17 cellular contexts compared by ENCODE assay signal in the genomic region with DNA sequence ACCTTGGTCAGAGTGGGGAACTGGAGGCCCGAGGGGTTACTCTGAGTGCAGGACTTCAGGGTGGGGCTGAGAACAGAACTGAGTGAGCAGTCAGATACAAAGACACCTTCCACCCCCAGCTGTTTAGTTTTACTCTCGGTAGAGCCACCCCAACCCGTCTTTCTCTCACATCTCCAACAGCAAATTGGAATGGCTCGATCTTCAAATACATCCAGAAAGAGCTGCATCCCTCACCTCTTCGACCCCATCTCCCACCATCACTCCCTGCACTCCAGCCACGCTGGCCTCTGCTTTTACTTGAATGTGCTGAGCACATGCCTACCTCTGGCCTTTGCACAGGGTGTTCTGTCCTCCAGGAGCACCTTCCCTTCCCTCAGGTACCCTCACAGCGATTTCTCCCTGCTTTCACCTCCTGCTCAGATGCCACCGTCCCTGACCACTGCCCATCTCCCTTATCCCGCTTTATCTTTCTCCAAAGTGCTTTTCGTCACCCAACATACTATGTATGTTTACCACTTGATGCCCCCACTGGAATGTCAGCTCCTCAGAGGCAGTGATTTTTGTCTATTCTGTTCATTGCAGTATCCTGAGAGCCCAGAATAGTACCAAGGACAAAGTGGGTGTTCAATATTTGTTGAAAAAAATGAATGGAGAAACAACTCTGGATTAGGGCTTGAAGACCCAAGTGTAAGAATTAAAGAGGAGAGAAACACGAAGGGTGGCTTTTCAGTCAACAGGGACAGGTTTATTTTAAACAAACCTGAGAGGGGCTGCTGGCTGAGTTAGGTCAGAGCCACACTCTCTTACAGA. TPM values are rescaled to one million over a fixed set of nuclear protein-coding genes. Genes with fewer than 3 reads are reported as not detected.
A peak's percentile ranks its signal among the peaks of the same experiment; 100 is the strongest.
DNase-seq lines count a peak whose midpoint lies in the region; ATAC-seq, FAIRE-seq and TF ChIP-seq lines count a peak whose summit lies in the region.
"Had no signal": no experiment of that assay in that cellular context is flagged by ENCODE, and none has a peak within 500 bp of the region (broad histone marks: within the 10 kb centered on the region; RNA-seq: fewer than 3 reads in every experiment).

No MANE protein-coding gene starts in this region.

- no peaks in the 10 kb centered on the region for H4K20me1 ChIP-seq in K562 (replicated peaks; ENCODE audit: control insufficient read depth, insufficient read depth, low read length)

- H3K36me3 ChIP-seq in K562 (ENCODE audit: control insufficient read depth, insufficient read depth, low read length) (peaks cover 73% of the 10 kb centered on the region), brain microvascular endothelial cell (replicated peaks) (no peaks in the 10 kb centered on the region)

- TF ChIP-seq POLR2A in K562 (conservative IDR thresholded peaks at IDR 0.05): no peak

- no peak overlapping the region for H2AFZ ChIP-seq in K562 (ENCODE audit: low read depth, low read length)

- peaks cover 33% of the 10 kb centered on the region for H3K9me3 ChIP-seq in K562 (replicated peaks; ENCODE audit: control insufficient read depth, insufficient read depth, low read depth, low read length)

- H3K9ac ChIP-seq in K562 (ENCODE audit: insufficient read depth in 1 of 2, low read depth in 2 of 2, low read length in 2 of 2): no peak overlapping the region

- WGBS in K562 (ENCODE audit: insufficient coverage, low coverage, missing lambda C conversion rate): 93% methylated on average over 11 of the region's 11 CpGs

- no peaks in the 10 kb centered on the region for H3K27me3 Mint-ChIP-seq in activated CD8-positive, alpha-beta memory T cell treated with anti-CD3 and anti-CD28 coated beads, Interleukin-2, amount 10 ng/mL, durations not matched to agents 7 days and 5 days
- no peaks in the 10 kb centered on the region for H3K27me3 Mint-ChIP-seq in progenitor cell of endocrine pancreas
- H3K27me3 Mint-ChIP-seq: CD4-positive, alpha-beta T cell had no signal

- no peaks in the 10 kb centered on the region for H3K9me3 Mint-ChIP-seq in activated CD8-positive, alpha-beta memory T cell treated with anti-CD3 and anti-CD28 coated beads, Interleukin-2, amount 10 ng/mL, durations not matched to agents 7 days and 5 days (ENCODE audit: low read depth)
- H3K9me3 Mint-ChIP-seq in progenitor cell of endocrine pancreas (ENCODE audit: low read depth): no peaks in the 10 kb centered on the region
- H3K9me3 Mint-ChIP-seq: CD4-positive, alpha-beta T cell had no signal

- no peak for TF ChIP-seq EP300 in K562 (IDR thresholded peaks at IDR 0.05; ENCODE audit: low read length)

- FAIRE-seq in K562 (lab: Jason Lieb, UNC): no peak
- FAIRE-seq: GM18507 had no signal

- intact Hi-C loops in K562 (cut with micrococcal nuclease): loop anchor here (10.0 kb wide), 1 partner anchor 466 kb away; no protein-coding TSS in a partner anchor

- peaks cover 15% of the 10 kb centered on the region for H3K36me3 Mint-ChIP-seq in activated CD8-positive, alpha-beta memory T cell treated with anti-CD3 and anti-CD28 coated beads, Interleukin-2, amount 10 ng/mL, durations not matched to agents 7 days and 5 days
- H3K36me3 Mint-ChIP-seq in progenitor cell of endocrine pancreas (ENCODE audit: insufficient read depth): peaks cover 13% of the 10 kb centered on the region

- H3K27me3 ChIP-seq in K562 (ENCODE audit: control insufficient read depth in 2 of 2, insufficient read depth in 2 of 2, low read length in 2 of 2): no peaks in the 10 kb centered on the region
- H3K27me3 ChIP-seq in brain microvascular endothelial cell (replicated peaks): no peaks in the 10 kb centered on the region

- H3K4me1 Mint-ChIP-seq in activated CD8-positive, alpha-beta memory T cell treated with anti-CD3 and anti-CD28 coated beads, Interleukin-2, amount 10 ng/mL, durations not matched to agents 7 days and 5 days: peaks cover 32% of the 10 kb centered on the region
- H3K4me1 Mint-ChIP-seq in progenitor cell of endocrine pancreas (ENCODE audit: low read depth): peaks cover 11% of the 10 kb centered on the region

- in situ Hi-C loops in K562 (cut with MboI) (loop anchor here (5.0 kb wide), 1 partner anchor 223 kb away; no protein-coding TSS in a partner anchor), brain microvascular endothelial cell (cut with HindIII; ENCODE audit: low pct_ligation_motif_present, low sequenced_read_pairs) (no loop called here)

- ATAC-seq in activated CD8-positive, alpha-beta memory T cell treated with anti-CD3 and anti-CD28 coated beads, Interleukin-2, amount 10 ng/mL, durations not matched to agents 7 days and 5 days: no peak
- ATAC-seq in K562: no peak

- no peak overlapping the region for H3K4me3 Mint-ChIP-seq in activated CD8-positive, alpha-beta memory T cell treated with anti-CD3 and anti-CD28 coated beads, Interleukin-2, amount 10 ng/mL, durations not matched to agents 7 days and 5 days
- no peak overlapping the region for H3K4me3 Mint-ChIP-seq in progenitor cell of endocrine pancreas (ENCODE audit: low read depth)
- H3K4me3 Mint-ChIP-seq: CD4-positive, alpha-beta T cell; H9 had no signal

- H3K4me1 ChIP-seq in K562 (replicated peaks in 1 of 2; ENCODE audit: control insufficient read depth in 2 of 2, insufficient read depth in 2 of 2, low read length in 2 of 2): peaks cover 22 to 29% of the 10 kb centered on the region in 2 experiments; a peak in 4 of 5 replicates

- H3K4me3 ChIP-seq in K562: no peak overlapping the region
- H3K4me3 ChIP-seq in brain microvascular endothelial cell (ENCODE audit: low read depth, low read length): no peak overlapping the region

- peak overlapping the region; percentile 9 for H3K27ac Mint-ChIP-seq in activated CD8-positive, alpha-beta memory T cell treated with anti-CD3 and anti-CD28 coated beads, Interleukin-2, amount 10 ng/mL, durations not matched to agents 7 days and 5 days
- peak overlapping the region; percentile 5 for H3K27ac Mint-ChIP-seq in progenitor cell of endocrine pancreas
- H3K27ac Mint-ChIP-seq: CD4-positive, alpha-beta T cell had no signal

- 0 out of 3 replicates have a peak overlapping the region, but pooled peaks have one; percentile 6 for H3K27ac ChIP-seq in K562 (ENCODE audit: extremely low read depth, low read depth, low read length)
- no peak overlapping the region for H3K27ac ChIP-seq in brain microvascular endothelial cell
- no peak overlapping the region for H3K27ac ChIP-seq in substantia nigra (ENCODE audit: low read depth, low read length, poor library complexity, severe bottlenecking)

- 0 out of 4 replicates have a peak, but pooled peaks of 1 of the 2 experiments have one; percentile 5 for TF ChIP-seq RAD21 in K562 (CRISPR knock-in tag; conservative IDR thresholded peaks at IDR 0.05 in 1 of 2, IDR thresholded peaks at IDR 0.05 in 1 of 2)

- no peak overlapping the region for H3K4me2 ChIP-seq in K562 (ENCODE audit: insufficient read depth, low read length)

- CTCF ChIA-PET in activated CD8-positive, alpha-beta memory T cell treated with anti-CD3 and anti-CD28 coated beads, Interleukin-2, amount 10 ng/mL, durations not matched to agents 7 days and 5 days (lab: Charles Lee): interaction anchor here (1.9 kb wide), 1 partner anchor 224 kb away, joined by 4 read pairs; no protein-coding TSS in a partner anchor
- CTCF ChIA-PET in K562 (lab: Yijun Ruan, JAX; ENCODE audit: low intra/inter-chr PET ratio): no interaction called here

- peak; percentile 37 for DNase-seq in activated CD8-positive, alpha-beta memory T cell treated with anti-CD3 and anti-CD28 coated beads, Interleukin-2, amount 10 ng/mL, durations not matched to agents 7 days and 5 days
- no peak for DNase-seq in activated CD8-positive, alpha-beta memory T cell treated with anti-CD3 and anti-CD28 coated beads, Interleukin-2, amount 50 U/mL, for 4 hours
- DNase-seq in GM20000 (ENCODE audit: low spot score) (peak; percentile 2), K562 (ENCODE audit: extremely low read depth in 1 of 4, low spot score in 3 of 4) (peak in 1 of 4 experiments; percentile 11), progenitor cell of endocrine pancreas (ENCODE audit: low spot score, unreplicated experiment) (no peak), brain microvascular endothelial cell (no peak), Ammon's horn (ENCODE audit: low spot score) (no peak), substantia nigra (lab: John Stamatoyannopoulos, UW) (no peak)
- DNase-seq: Calu3; CD4-positive, alpha-beta T cell; H9; Karpas-422; NCI-H1436; NCI-H2081 treated with DMSO at 0.1 percent for 48 hours; NCI-H2227 treated with DMSO at 0.1 percent for 48 hours; NCI-H526 had no signal

- no peaks in the 10 kb centered on the region for H3K9me1 ChIP-seq in K562 (ENCODE audit: control insufficient read depth, insufficient read depth, low read length)

- H3K79me2 ChIP-seq in K562 (ENCODE audit: control insufficient read depth, insufficient read depth, low read length): peaks cover 80% of the 10 kb centered on the region

- TF ChIP-seq CTCF in GM20000 (IDR thresholded peaks at IDR 0.05; ENCODE audit: extremely low read depth, missing control alignments) (no peak), K562 (IDR thresholded peaks at IDR 0.05 in 2 of 3, conservative IDR thresholded peaks at IDR 0.05 in 1 of 3; ENCODE audit: insufficient read depth in 2 of 3, low read depth in 1 of 3, low read length in 3 of 3) (no peak), progenitor cell of endocrine pancreas (IDR thresholded peaks at IDR 0.05; ENCODE audit: unreplicated experiment) (no peak), brain microvascular endothelial cell (IDR thresholded peaks at IDR 0.05; ENCODE audit: low read depth, low read length, missing control alignments) (no peak)

- no TSS peak for BruUV-seq in K562 (replicated peaks; lab: Mats Ljungman, UMichigan)

- POLR2A ChIA-PET in K562 (lab: Yijun Ruan, JAX): interaction anchor here (0.6 to 1.3 kb wide), 6 partner anchors 9 to 220 kb away, joined by 3 to 4 read pairs (median 3); partner anchors contain the start of genes LSM3 and XPC

RNA-seq across cellular contexts. Expression of gene CHCHD4, which starts 4.4 kb away (rescaled TPM):
- 10 to 100 TPM; 15.2 to 19.7 TPM for total RNA-seq in activated CD8-positive, alpha-beta memory T cell treated with anti-CD3 and anti-CD28 coated beads, Interleukin-2, amount 10 ng/mL, durations not matched to agents 7 days and 5 days
- 8.4 and 13.9 TPM in 2 replicates for total RNA-seq in K562 (2011; cell fraction: chromatin; rRNA removed; ENCODE audit: low replicate concordance)
- total RNA-seq in K562 (2011; cell fraction: nucleolus; rRNA removed): 7.5 and 9.3 TPM in 2 replicates
- 11.0 and 15.7 TPM in 2 replicates for total RNA-seq in K562 (2011; cell fraction: nucleoplasm; rRNA removed)
- total RNA-seq in K562 (2014; rRNA removed) (70.9 and 77.2 TPM in 2 replicates), K562 (2014; rRNA removed; fragmentation: Illumina TruSeq; extraction: Trizol) (70.9 and 79.2 TPM in 2 replicates), K562 (2015; rRNA removed; fragmentation: Illumina TruSeq; extraction: Trizol) (56.5 and 61.2 TPM in 2 replicates), K562 (2021) (53.5 and 55.4 TPM in 2 replicates), progenitor cell of endocrine pancreas (10.8 and 12.7 TPM in 2 replicates)
- polyA plus RNA-seq in K562 (2011; rRNA removed) (46.2 and 68.4 TPM in 2 replicates), K562 (2014; fragmentation: Illumina TruSeq; extraction: Trizol) (89.0 and 105 TPM in 2 replicates), K562 (2014; fragmentation: Nextera tagmentation; extraction: Ambion mirVana) (100 to 1,000 TPM; 152 to 225 TPM), K562 (2014; rRNA removed) (81.3 and 81.7 TPM in 2 replicates)
- polyA plus RNA-seq in K562 (2011; cell fraction: cytosol; rRNA removed): 27.7 and 40.4 TPM in 2 replicates
- polyA plus RNA-seq in K562 (2011; cell fraction: nucleus; rRNA removed): 15.4 and 19.6 TPM in 2 replicates
- polyA plus RNA-seq in K562 (2012): 32.4 and 47.1 TPM in 2 replicates
- polyA minus RNA-seq in K562 (2011; rRNA and poly(A)+ RNA removed): 48.2 and 54.4 TPM in 2 replicates
- polyA minus RNA-seq in K562 (2011; cell fraction: cytosol; rRNA and poly(A)+ RNA removed): 19.5 and 24.8 TPM in 2 replicates
- 6.1 and 12.2 TPM in 2 replicates for polyA minus RNA-seq in K562 (2011; cell fraction: nucleus; rRNA and poly(A)+ RNA removed)

RNA-seq across cellular contexts. Expression of gene TMEM43, which starts 4.5 kb away (rescaled TPM):
- total RNA-seq in activated CD8-positive, alpha-beta memory T cell treated with anti-CD3 and anti-CD28 coated beads, Interleukin-2, amount 10 ng/mL, durations not matched to agents 7 days and 5 days: 10 to 100 TPM; 27.6 to 31.8 TPM
- 45.4 and 56.1 TPM in 2 replicates for total RNA-seq in K562 (2011; cell fraction: chromatin; rRNA removed; ENCODE audit: low replicate concordance)
- total RNA-seq in K562 (2011; cell fraction: nucleolus; rRNA removed): 65.7 and 72.4 TPM in 2 replicates
- 57.3 and 58.4 TPM in 2 replicates for total RNA-seq in K562 (2011; cell fraction: nucleoplasm; rRNA removed)
- total RNA-seq in K562 (2014; rRNA removed) (35.0 and 49.2 TPM in 2 replicates), K562 (2014; rRNA removed; fragmentation: Illumina TruSeq; extraction: Trizol) (32.9 and 35.7 TPM in 2 replicates), K562 (2015; rRNA removed; fragmentation: Illumina TruSeq; extraction: Trizol) (41.1 and 42.9 TPM in 2 replicates), K562 (2021) (38.9 and 39.7 TPM in 2 replicates), progenitor cell of endocrine pancreas (38.2 and 40.0 TPM in 2 replicates)
- polyA plus RNA-seq in K562 (2011; rRNA removed) (41.9 and 50.8 TPM in 2 replicates), K562 (2014; fragmentation: Illumina TruSeq; extraction: Trizol) (41.5 and 46.1 TPM in 2 replicates), K562 (2014; fragmentation: Nextera tagmentation; extraction: Ambion mirVana) (10 to 100 TPM; 16.7 to 29.4 TPM), K562 (2014; rRNA removed) (32.7 and 37.5 TPM in 2 replicates)
- 46.0 and 54.1 TPM in 2 replicates for polyA plus RNA-seq in K562 (2011; cell fraction: cytosol; rRNA removed)
- 73.1 and 80.6 TPM in 2 replicates for polyA plus RNA-seq in K562 (2011; cell fraction: nucleus; rRNA removed)
- polyA plus RNA-seq in K562 (2012): 32.9 and 33.9 TPM in 2 replicates
- 32.4 and 38.1 TPM in 2 replicates for polyA minus RNA-seq in K562 (2011; rRNA and poly(A)+ RNA removed)
- polyA minus RNA-seq in K562 (2011; cell fraction: cytosol; rRNA and poly(A)+ RNA removed): 21.2 TPM in 2 replicates
- 17.1 and 22.2 TPM in 2 replicates for polyA minus RNA-seq in K562 (2011; cell fraction: nucleus; rRNA and poly(A)+ RNA removed)

RNA-seq across cellular contexts. Expression of gene XPC, which starts 58.1 kb away (rescaled TPM):
- total RNA-seq in activated CD8-positive, alpha-beta memory T cell treated with anti-CD3 and anti-CD28 coated beads, Interleukin-2, amount 10 ng/mL, durations not matched to agents 7 days and 5 days: 10 to 100 TPM; 36.0 to 39.5 TPM
- 61.0 and 92.1 TPM in 2 replicates for total RNA-seq in K562 (2011; cell fraction: chromatin; rRNA removed; ENCODE audit: low replicate concordance)
- total RNA-seq in K562 (2011; cell fraction: nucleolus; rRNA removed): 32.5 and 33.7 TPM in 2 replicates
- 45.0 and 59.2 TPM in 2 replicates for total RNA-seq in K562 (2011; cell fraction: nucleoplasm; rRNA removed)
- total RNA-seq in K562 (2014; rRNA removed): 51.8 and 54.1 TPM in 2 replicates
- total RNA-seq in K562 (2014; rRNA removed; fragmentation: Illumina TruSeq; extraction: Trizol): 41.2 and 49.8 TPM in 2 replicates
- 41.3 and 44.2 TPM in 2 replicates for total RNA-seq in K562 (2015; rRNA removed; fragmentation: Illumina TruSeq; extraction: Trizol)
- total RNA-seq in K562 (2021): 44.5 and 54.0 TPM in 2 replicates
- 25.1 and 25.5 TPM in 2 replicates for polyA plus RNA-seq in K562 (2011; rRNA removed)
- 11.7 and 15.8 TPM in 2 replicates for polyA plus RNA-seq in K562 (2011; cell fraction: cytosol; rRNA removed)
- 76.2 and 81.9 TPM in 2 replicates for polyA plus RNA-seq in K562 (2011; cell fraction: nucleus; rRNA removed)
- 41.7 and 44.5 TPM in 2 replicates for polyA plus RNA-seq in K562 (2012)
- 54.4 and 54.7 TPM in 2 replicates for polyA plus RNA-seq in K562 (2014; fragmentation: Illumina TruSeq; extraction: Trizol)
- 1 to 10 TPM; 3.8 to 4.1 TPM for polyA plus RNA-seq in K562 (2014; fragmentation: Nextera tagmentation; extraction: Ambion mirVana)
- 33.8 and 42.4 TPM in 2 replicates for polyA plus RNA-seq in K562 (2014; rRNA removed)
- polyA minus RNA-seq in K562 (2011; rRNA and poly(A)+ RNA removed): 30.9 and 32.3 TPM in 2 replicates
- 24.0 and 24.8 TPM in 2 replicates for polyA minus RNA-seq in K562 (2011; cell fraction: cytosol; rRNA and poly(A)+ RNA removed)
- polyA minus RNA-seq in K562 (2011; cell fraction: nucleus; rRNA and poly(A)+ RNA removed): 34.9 and 53.4 TPM in 2 replicates
- 40.1 and 43.0 TPM in 2 replicates for total RNA-seq in progenitor cell of endocrine pancreas

RNA-seq across cellular contexts. Expression of gene LSM3, which starts 58.3 kb away (rescaled TPM):
- 10 to 100 TPM; 16.5 to 18.9 TPM for total RNA-seq in activated CD8-positive, alpha-beta memory T cell treated with anti-CD3 and anti-CD28 coated beads, Interleukin-2, amount 10 ng/mL, durations not matched to agents 7 days and 5 days
- total RNA-seq in K562 (2011; cell fraction: chromatin; rRNA removed; ENCODE audit: low replicate concordance): 11.3 and 17.2 TPM in 2 replicates
- 7.4 and 9.3 TPM in 2 replicates for total RNA-seq in K562 (2011; cell fraction: nucleolus; rRNA removed)
- total RNA-seq in K562 (2011; cell fraction: nucleoplasm; rRNA removed): 14.2 and 25.6 TPM in 2 replicates
- total RNA-seq in K562 (2014; rRNA removed): 32.6 and 33.8 TPM in 2 replicates
- 64.7 and 73.9 TPM in 2 replicates for total RNA-seq in K562 (2014; rRNA removed; fragmentation: Illumina TruSeq; extraction: Trizol)
- 54.4 and 61.2 TPM in 2 replicates for total RNA-seq in K562 (2015; rRNA removed; fragmentation: Illumina TruSeq; extraction: Trizol)
- total RNA-seq in K562 (2021): 38.5 and 46.4 TPM in 2 replicates
- 34.0 and 48.7 TPM in 2 replicates for polyA plus RNA-seq in K562 (2011; rRNA removed)
- 3.6 and 12.9 TPM in 2 replicates for polyA plus RNA-seq in K562 (2011; cell fraction: cytosol; rRNA removed)
- polyA plus RNA-seq in K562 (2011; cell fraction: nucleus; rRNA removed): 3.1 and 6.0 TPM in 2 replicates
- polyA plus RNA-seq in K562 (2012): 31.9 and 61.8 TPM in 2 replicates
- polyA plus RNA-seq in K562 (2014; fragmentation: Illumina TruSeq; extraction: Trizol): 48.6 and 55.2 TPM in 2 replicates
- polyA plus RNA-seq in K562 (2014; fragmentation: Nextera tagmentation; extraction: Ambion mirVana): 100 to 1,000 TPM; 180 to 203 TPM
- 61.6 and 75.1 TPM in 2 replicates for polyA plus RNA-seq in K562 (2014; rRNA removed)
- polyA minus RNA-seq in K562 (2011; rRNA and poly(A)+ RNA removed): 14.8 and 16.0 TPM in 2 replicates
- polyA minus RNA-seq in K562 (2011; cell fraction: cytosol; rRNA and poly(A)+ RNA removed): 4.3 and 6.0 TPM in 2 replicates
- 5.5 and 7.6 TPM in 2 replicates for polyA minus RNA-seq in K562 (2011; cell fraction: nucleus; rRNA and poly(A)+ RNA removed)
- total RNA-seq in progenitor cell of endocrine pancreas: 13.2 and 13.4 TPM in 2 replicates

Comparison
In these comparisons a context has a peak if more than half of its experiments do, and no peak if none do; other contexts are left out.
1. DNase-seq: peak in activated CD8-positive, alpha-beta memory T cell treated with anti-CD3 and anti-CD28 coated beads, Interleukin-2, amount 10 ng/mL, durations not matched to agents 7 days and 5 days (single experiment) and GM20000 (single experiment); none in activated CD8-positive, alpha-beta memory T cell treated with anti-CD3 and anti-CD28 coated beads, Interleukin-2, amount 50 U/mL, for 4 hours (single experiment), progenitor cell of endocrine pancreas (single experiment), brain microvascular endothelial cell (single experiment), Ammon's horn (single experiment) and substantia nigra (0 of 49).